ENCODE assay signal across 8 cellular contexts in genomic region chr3:88003115-88003755, GRCh38. TPM values are rescaled to one million over a fixed set of nuclear protein-coding genes. Genes with fewer than 3 reads are reported as not detected.
DNase-seq lines count a peak whose midpoint lies in the region; ATAC-seq and FAIRE-seq lines count a peak whose summit lies in the region.

No MANE protein-coding gene starts in this region.

- H3K14ac ChIP-seq in mesenchymal stem cell (ENCODE audit: low read length in 2 of 2): no peak overlapping the region

- ATAC-seq in GM19395 (IDR thresholded peaks at IDR 0.05; ENCODE audit: unreplicated experiment) (peak; percentile 38), HG03378 (IDR thresholded peaks at IDR 0.05; ENCODE audit: unreplicated experiment) (no peak)

- no peak overlapping the region for H2BK12ac ChIP-seq in mesenchymal stem cell (ENCODE audit: low read length in 2 of 2)

- 46% methylated on average over 4 of the region's 6 CpGs for WGBS in mesenchymal stem cell

- no peak overlapping the region for H3K4me2 ChIP-seq in mesenchymal stem cell (ENCODE audit: low read length, poor library complexity, severe bottlenecking)

- peak; percentile 68 for FAIRE-seq in colon (lab: Jason Lieb, UNC)

- no peak overlapping the region for H3K23ac ChIP-seq in mesenchymal stem cell (ENCODE audit: low read length in 2 of 2)

- no peak overlapping the region for H2BK15ac ChIP-seq in mesenchymal stem cell (ENCODE audit: low read depth, poor library complexity, severe bottlenecking)

- no peaks in the 10 kb centered on the region for H3K27me3 ChIP-seq in mesenchymal stem cell (ENCODE audit: control insufficient read depth in 1 of 2, insufficient read depth in 1 of 2, low read length in 2 of 2)

- DNase-seq in DMS53 treated with DMSO at 0.1 percent for 48 hours (lab: John Stamatoyannopoulos, UW; ENCODE audit: unreplicated experiment) (peak; percentile 7), NCI-H748 treated with DMSO at 0.1 percent for 48 hours (lab: John Stamatoyannopoulos, UW) (peak; percentile 16), mesenchymal stem cell (peak; percentile 69), mesenteric fat pad (ENCODE audit: low spot score) (no peak)
- DNase-seq in activated T-cell treated with anti-CD3 and anti-CD28 coated beads, Interleukin-2, amount 50 U/mL, for 48 hours: no peak

- H4K8ac ChIP-seq in mesenchymal stem cell (ENCODE audit: low read length): no peak overlapping the region

- no peaks in the 10 kb centered on the region for H3K36me3 ChIP-seq in mesenchymal stem cell (ENCODE audit: control insufficient read depth in 1 of 2, insufficient read depth in 2 of 2, low read depth in 1 of 2, low read length in 2 of 2)

- no peaks in the 10 kb centered on the region for H3K79me1 ChIP-seq in mesenchymal stem cell (replicated peaks; ENCODE audit: low read length, poor library complexity, severe bottlenecking)

- H2BK120ac ChIP-seq in mesenchymal stem cell (ENCODE audit: low read depth, low read length): no peak overlapping the region

- H3K9ac ChIP-seq in mesenchymal stem cell (ENCODE audit: low read length): no peak overlapping the region

- H3K9me3 ChIP-seq in mesenchymal stem cell (ENCODE audit: control insufficient read depth, low read length): no peaks in the 10 kb centered on the region

- H4K91ac ChIP-seq in mesenchymal stem cell (ENCODE audit: low read length): no peak overlapping the region

- no peaks in the 10 kb centered on the region for H3K4me1 ChIP-seq in mesenchymal stem cell (ENCODE audit: control insufficient read depth, insufficient read depth, low read depth, low read length)

- no peak overlapping the region for H2AFZ ChIP-seq in mesenchymal stem cell (ENCODE audit: low read depth, low read length)

- H2BK5ac ChIP-seq in mesenchymal stem cell (ENCODE audit: low read depth, low read length, poor library complexity, severe bottlenecking): no peak overlapping the region

- no peak overlapping the region for H3K18ac ChIP-seq in mesenchymal stem cell (ENCODE audit: low read depth in 1 of 2, low read length in 2 of 2)

- no peak overlapping the region for H2AK5ac ChIP-seq in mesenchymal stem cell (ENCODE audit: low read length, severe bottlenecking)

- H3K4ac ChIP-seq in mesenchymal stem cell (ENCODE audit: low read depth in 1 of 2, low read length in 2 of 2): no peak overlapping the region

- H3K4me3 ChIP-seq in mesenchymal stem cell (ENCODE audit: insufficient read depth in 1 of 2, low read depth in 1 of 2, low read length in 2 of 2): no peak overlapping the region

- H3K27ac ChIP-seq in mesenchymal stem cell (ENCODE audit: low read length, poor library complexity, severe bottlenecking): no peak overlapping the region

RNA-seq across cellular contexts. Expression of gene CGGBP1, which starts 55.6 kb away (rescaled TPM):
- 45.7 TPM for polyA plus RNA-seq in mesenchymal stem cell (2013, experiment 1 of 2)
- 46.2 TPM for polyA plus RNA-seq in mesenchymal stem cell (2013, experiment 2 of 2)
- 63.3 TPM for total RNA-seq in mesenteric fat pad

RNA-seq across cellular contexts. Expression of gene ZNF654, which starts 55.8 kb away (rescaled TPM):
- polyA plus RNA-seq in mesenchymal stem cell (2013, experiment 1 of 2): 5.9 TPM
- 6.1 TPM for polyA plus RNA-seq in mesenchymal stem cell (2013, experiment 2 of 2)
- 15.9 TPM for total RNA-seq in mesenteric fat pad

Comparison
In these comparisons a context has a peak if more than half of its experiments do, and no peak if none do; other contexts are left out.
1. DNase-seq: peak in DMS53 treated with DMSO at 0.1 percent for 48 hours (single experiment), NCI-H748 treated with DMSO at 0.1 percent for 48 hours (single experiment) and mesenchymal stem cell (single experiment); none in activated T-cell treated with anti-CD3 and anti-CD28 coated beads, Interleukin-2, amount 50 U/mL, for 48 hours (0 of 2) and mesenteric fat pad (single experiment).